ENCODE assay signal across 21 cellular contexts in genomic region chr12:130825771-130826150, GRCh38. TPM values are rescaled to one million over a fixed set of nuclear protein-coding genes. Genes with fewer than 3 reads are reported as not detected.
A peak's percentile ranks its signal among the peaks of the same experiment; 100 is the strongest.
DNase-seq lines count a peak whose midpoint lies in the region; ATAC-seq and TF ChIP-seq lines count a peak whose summit lies in the region.
"Had no signal": no experiment of that assay in that cellular context is flagged by ENCODE, and none has a peak within 500 bp of the region (broad histone marks: within the 10 kb centered on the region; RNA-seq: fewer than 3 reads in every experiment).

No MANE protein-coding gene starts in this region.

- H3K36me3 ChIP-seq in GM23338 (ENCODE audit: insufficient read depth) (peaks cover 9% of the 10 kb centered on the region), adipocyte (ENCODE audit: control insufficient read depth, insufficient read depth, low read length, severe bottlenecking) (peaks cover 25% of the 10 kb centered on the region), gastroesophageal sphincter (peaks cover 0 to 38% of the 10 kb centered on the region in 2 donors), osteoblast (ENCODE audit: insufficient read depth, low read length) (peaks cover 10% of the 10 kb centered on the region)

- peaks cover 17% of the 10 kb centered on the region for H3K36me3 Mint-ChIP-seq in GM23338 (ENCODE audit: low read depth)

- peak overlapping the region; percentile 89 for H3K27ac Mint-ChIP-seq in GM23338
- H3K27ac Mint-ChIP-seq: activated T-helper 2 cell treated with anti-CD3 and anti-CD28 coated beads, Interferon-gamma antibody, Interleukin-2, Interleukin-4, amounts not matched to agents 10 μg/mL and 5 μg/mL and 100 μg/mL, durations not matched to agents 14 hours and 24 hours and 36 hours; stimulated activated memory B cell treated with anti-CD40 and anti-IgM and Interleukin-4, amounts not matched to agents 10 μg/mL and 1 μg/mL and 100 μg/mL, for 72 hours; T-helper 2 cell treated with Interferon-gamma antibody and Interleukin-4, amounts not matched to agents 5 μg/mL and 100 μg/mL, for 36 hours had no signal

- no peaks in the 10 kb centered on the region for H4K20me1 ChIP-seq in GM23338 (replicated peaks; ENCODE audit: insufficient read depth)
- H4K20me1 ChIP-seq in osteoblast (ENCODE audit: insufficient read depth, low read length), result no peaks in the 10 kb centered on the region

- no peaks in the 10 kb centered on the region for H3K9me3 ChIP-seq in adipocyte (ENCODE audit: control insufficient read depth, low read length)
- no peaks in the 10 kb centered on the region for H3K9me3 ChIP-seq in gastroesophageal sphincter
- no peaks in the 10 kb centered on the region for H3K9me3 ChIP-seq in osteoblast (ENCODE audit: low read depth, low read length)
- H3K9me3 ChIP-seq: adrenal gland, BLaER1, SK-N-SH, suprapubic skin had no signal

- H3K4me2 ChIP-seq in GM23338, result no peak overlapping the region
- no peak overlapping the region for H3K4me2 ChIP-seq in osteoblast (ENCODE audit: insufficient read depth, low read length)
- H3K4me2 ChIP-seq: BLaER1, SK-N-SH had no signal

- no peak for TF ChIP-seq EP300 in gastroesophageal sphincter (IDR thresholded peaks at IDR 0.05)

- peak overlapping the region; percentile 53 for H3K9ac ChIP-seq in adipocyte (ENCODE audit: low read length)
- H3K9ac ChIP-seq: BLaER1, SK-N-SH had no signal

- H2AFZ ChIP-seq in GM23338 (no peak overlapping the region), osteoblast (ENCODE audit: low read length) (no peak overlapping the region)

- H3K27ac ChIP-seq in GM23338 (ENCODE audit: low read depth) (peak overlapping the region; percentile 71), gastroesophageal sphincter (peak overlapping the region in 3 of 4 donors; percentile 1 to 42 (median 34)), osteoblast (ENCODE audit: low read depth, low read length) (peak overlapping the region; percentile 66)
- H3K27ac ChIP-seq: BLaER1, suprapubic skin had no signal

- no peak overlapping the region for H3K4me3 Mint-ChIP-seq in GM23338
- H3K4me3 Mint-ChIP-seq: stimulated activated memory B cell treated with anti-CD40 and anti-IgM and Interleukin-4, amounts not matched to agents 10 μg/mL and 1 μg/mL and 100 μg/mL, for 72 hours; T-helper 2 cell treated with Interferon-gamma antibody and Interleukin-4, amounts not matched to agents 5 μg/mL and 100 μg/mL, for 36 hours had no signal

- H3K4me1 ChIP-seq in GM23338 (ENCODE audit: insufficient read depth) (peaks cover 20% of the 10 kb centered on the region), adipocyte (ENCODE audit: control insufficient read depth, insufficient read depth, low read length) (peaks cover 22% of the 10 kb centered on the region), gastroesophageal sphincter (peaks cover 0 to 43% (median 13%) of the 10 kb centered on the region in 3 donors), osteoblast (ENCODE audit: insufficient read depth, low read length) (peaks cover 9% of the 10 kb centered on the region)
- H3K4me1 ChIP-seq: adrenal gland, suprapubic skin had no signal

- TF ChIP-seq CTCF in GM23338 (conservative IDR thresholded peaks at IDR 0.05; ENCODE audit: low read depth in 2 of 2), result no peak
- TF ChIP-seq CTCF in gastroesophageal sphincter (IDR thresholded peaks at IDR 0.05), result no peak
- TF ChIP-seq CTCF in osteoblast (IDR thresholded peaks at IDR 0.05; ENCODE audit: extremely low read depth, low read depth, low read length), result no peak

- no peaks in the 10 kb centered on the region for H3K27me3 ChIP-seq in GM23338 (ENCODE audit: insufficient read depth)
- H3K27me3 ChIP-seq in adipocyte (replicated peaks; ENCODE audit: control insufficient read depth, insufficient read depth, low read length), result no peaks in the 10 kb centered on the region
- H3K27me3 ChIP-seq in gastroesophageal sphincter, result no peaks in the 10 kb centered on the region
- no peaks in the 10 kb centered on the region for H3K27me3 ChIP-seq in osteoblast (ENCODE audit: insufficient read depth, low read length)
- H3K27me3 ChIP-seq: adrenal gland, BLaER1, suprapubic skin had no signal

- ATAC-seq in GM23338 (no peak), gastroesophageal sphincter (no peak), GM21367 (IDR thresholded peaks at IDR 0.05; ENCODE audit: unreplicated experiment) (no peak)

- no peak for TF ChIP-seq POLR2A in gastroesophageal sphincter (IDR thresholded peaks at IDR 0.05)

- H3K9me2 ChIP-seq in GM23338 (ENCODE audit: insufficient read depth), result no peaks in the 10 kb centered on the region
- H3K9me2 ChIP-seq: SK-N-SH had no signal

- 83 to 86% methylated on average over 6 of the region's 6 CpGs for WGBS in gastroesophageal sphincter (ENCODE audit: low coverage in 1 of 2), 2 donors

- peaks cover 32% of the 10 kb centered on the region for H3K4me1 Mint-ChIP-seq in GM23338

- DNase-seq in GM23338 (ENCODE audit: low spot score) (no peak), adipocyte (ENCODE audit: low read depth) (no peak), osteoblast (ENCODE audit: insufficient read length, low spot score, missing footprints) (no peak), RKO (ENCODE audit: low spot score) (no peak), activated gamma-delta T cell (lab: John Stamatoyannopoulos, UW) (no peak)
- no peak for DNase-seq in activated naive CD4-positive, alpha-beta T cell (lab: John Stamatoyannopoulos, UW)
- DNase-seq: COR-L47, cortex of kidney, NCI-H1105, NCI-H2029, NCI-H2227 treated with DMSO at 0.1 percent for 48 hours, retina had no signal

- no peak overlapping the region for H3K4me3 ChIP-seq in GM23338
- no peak overlapping the region for H3K4me3 ChIP-seq in adipocyte (ENCODE audit: low read length)
- H3K4me3 ChIP-seq in gastroesophageal sphincter, result no peak overlapping the region
- H3K4me3 ChIP-seq in osteoblast (ENCODE audit: insufficient read depth, low read length), result no peak overlapping the region
- H3K4me3 ChIP-seq: adrenal gland, BLaER1, suprapubic skin had no signal

- peaks cover 6% of the 10 kb centered on the region for H3K79me2 ChIP-seq in GM23338 (replicated peaks; ENCODE audit: insufficient read depth)
- H3K79me2 ChIP-seq in osteoblast (ENCODE audit: insufficient read depth, low read length), result peaks cover 37% of the 10 kb centered on the region

- H3K9me3 Mint-ChIP-seq in GM23338, result peaks cover 4% of the 10 kb centered on the region; the same call in 2 of the 3 replicates
- H3K9me3 Mint-ChIP-seq: activated T-helper 2 cell treated with anti-CD3 and anti-CD28 coated beads, Interferon-gamma antibody, Interleukin-2, Interleukin-4, amounts not matched to agents 10 μg/mL and 5 μg/mL and 100 μg/mL, durations not matched to agents 14 hours and 24 hours and 36 hours; stimulated activated memory B cell treated with anti-CD40 and anti-IgM and Interleukin-4, amounts not matched to agents 10 μg/mL and 1 μg/mL and 100 μg/mL, for 72 hours; T-helper 2 cell treated with Interferon-gamma antibody and Interleukin-4, amounts not matched to agents 5 μg/mL and 100 μg/mL, for 36 hours had no signal

- H3K27me3 Mint-ChIP-seq in GM23338 (ENCODE audit: insufficient read depth, low read depth, poor library complexity), result peaks cover 9% of the 10 kb centered on the region
- H3K27me3 Mint-ChIP-seq: stimulated activated memory B cell treated with anti-CD40 and anti-IgM and Interleukin-4, amounts not matched to agents 10 μg/mL and 1 μg/mL and 100 μg/mL, for 72 hours had no signal

- 0 out of 2 replicates have a peak, but pooled peaks cover 11% of the 10 kb centered on the region for H3F3A ChIP-seq in GM23338 (replicated peaks; ENCODE audit: low read depth)

TF ChIP-seq in GM23338, 12 proteins besides CTCF, POLR2A, EP300 and RAD21 (continues in another document):
- TF ChIP-seq ZNF331 (CRISPR knock-in tag; IDR thresholded peaks at IDR 0.05; ENCODE audit: low read depth) (no peak), JUNB (IDR thresholded peaks at IDR 0.05; ENCODE audit: unreplicated experiment) (no peak), ETS1 (IDR thresholded peaks at IDR 0.05) (no peak), CREB1 (CRISPR knock-in tag; IDR thresholded peaks at IDR 0.05; ENCODE audit: low read depth) (no peak), ZNF114 (CRISPR knock-in tag; IDR thresholded peaks at IDR 0.05) (no peak)

RNA-seq across cellular contexts. Expression of gene STX2, which starts 13.3 kb away (rescaled TPM):
- total RNA-seq in GM23338 (2014; rRNA removed; shearing (Covaris generic)), result 23.9 and 35.4 TPM in 2 replicates
- 16.4 and 17.7 TPM in 2 replicates for polyA plus RNA-seq in GM23338 (2016; fragmentation: Nextera tagmentation; extraction: Ambion mirVana)
- total RNA-seq in gastroesophageal sphincter (10 to 100 TPM; 41.6 to 77.5 (median 54.3) TPM), osteoblast (31.2 and 43.8 TPM in 2 replicates)

RNA-seq across cellular contexts. Expression of gene RAN, which starts 46.1 kb away (rescaled TPM):
- total RNA-seq in GM23338 (2014; rRNA removed; shearing (Covaris generic)), result 855 and 976 TPM in 2 replicates
- polyA plus RNA-seq in GM23338 (2016; fragmentation: Nextera tagmentation; extraction: Ambion mirVana), result 2,114 and 2,289 TPM in 2 replicates
- total RNA-seq in gastroesophageal sphincter, result 100 to 1,000 TPM; 139 to 199 (median 167) TPM
- 355 and 436 TPM in 2 replicates for total RNA-seq in osteoblast
